ENCODE assay signal across 1 cellular context in genomic region chr2:102006886-102007278, GRCh38.
TF ChIP-seq lines count a peak whose summit lies in the region.

No MANE protein-coding gene starts in this region.

TF ChIP-seq in GM23338, 12 proteins besides CTCF, POLR2A, EP300 and RAD21 (continued from another document):
- TF ChIP-seq ZNF462 (CRISPR knock-in tag; IDR thresholded peaks at IDR 0.05): no peak
- TF ChIP-seq CREB1 (CRISPR knock-in tag; IDR thresholded peaks at IDR 0.05; ENCODE audit: low read depth): no peak
- TF ChIP-seq STAT1 (IDR thresholded peaks at IDR 0.05; ENCODE audit: unreplicated experiment): no peak
- no peak for TF ChIP-seq REST (IDR thresholded peaks at IDR 0.05; ENCODE audit: unreplicated experiment)
- no peak for TF ChIP-seq EZH2phosphoT487 (IDR thresholded peaks at IDR 0.05; ENCODE audit: unreplicated experiment)
- no peak for TF ChIP-seq EZH2 (IDR thresholded peaks at IDR 0.05; ENCODE audit: low read depth, unreplicated experiment)
- no peak for TF ChIP-seq ZNF114 (CRISPR knock-in tag; IDR thresholded peaks at IDR 0.05)
